Comparison of ENCODE assay signal across 1 cellular context in genomic region chr19:2168619-2169424, GRCh38.
A peak's percentile ranks its signal among the peaks of the same experiment; 100 is the strongest.
TF ChIP-seq lines count a peak whose summit lies in the region.

No MANE protein-coding gene starts in this region.

TF ChIP-seq in HepG2, 621 proteins besides CTCF, POLR2A, EP300 and RAD21 (continued from another document and continues in another):
- TF ChIP-seq ZNF512B (CRISPR knock-in tag; IDR thresholded peaks at IDR 0.05; ENCODE audit: borderline replicate concordance) (peak; percentile 40; the same call in 1 of the 2 replicates), ZFP36 (IDR thresholded peaks at IDR 0.05; ENCODE audit: borderline replicate concordance, low read depth, low read length, partially characterized antibody) (no peak), ARNT (IDR thresholded peaks at IDR 0.05) (no peak), ZNF83 (CRISPR knock-in tag; IDR thresholded peaks at IDR 0.05; ENCODE audit: borderline replicate concordance) (no peak), MTA3 (CRISPR knock-in tag; IDR thresholded peaks at IDR 0.05) (no peak), MAFK (conservative IDR thresholded peaks at IDR 0.05 in 1 of 2, IDR thresholded peaks at IDR 0.05 in 1 of 2; ENCODE audit: low read length in 2 of 2) (0 out of 4 replicates have a peak, but pooled peaks of 1 of the 2 experiments have one; percentile 9), GTF3A (CRISPR knock-in tag; conservative IDR thresholded peaks at IDR 0.05) (peak; percentile 82; the same call in 1 of the 2 replicates), DBP (CRISPR knock-in tag; IDR thresholded peaks at IDR 0.05; ENCODE audit: not compliant biosample characterization) (peak; percentile 86), ZNF720 (CRISPR knock-in tag; IDR thresholded peaks at IDR 0.05) (no peak), E2F1 (CRISPR knock-in tag; IDR thresholded peaks at IDR 0.05) (peak; percentile 59; the same call in 1 of the 2 replicates), NFKB2 (CRISPR knock-in tag; IDR thresholded peaks at IDR 0.05; ENCODE audit: borderline replicate concordance) (peak; percentile 77; the same call in 1 of the 2 replicates), KDM2A (CRISPR knock-in tag; IDR thresholded peaks at IDR 0.05; ENCODE audit: borderline replicate concordance, low read depth) (peak; percentile 65; the same call in 1 of the 2 replicates), RBM22 (optimal IDR thresholded peaks at IDR 0.05; ENCODE audit: low read length) (no peak), SKIL (CRISPR knock-in tag; IDR thresholded peaks at IDR 0.05; ENCODE audit: borderline replicate concordance) (peak; percentile 85), ZFP90 (CRISPR knock-in tag; IDR thresholded peaks at IDR 0.05; ENCODE audit: borderline replicate concordance) (peak; percentile 85; the same call in 1 of the 2 replicates), HOXA3 (CRISPR knock-in tag; IDR thresholded peaks at IDR 0.05) (peak; percentile 92), MXI1 (IDR thresholded peaks at IDR 0.05; ENCODE audit: borderline replicate concordance, low read depth, low read length) (0 out of 3 replicates have a peak, but pooled peaks have one; percentile 78), ZNF577 (CRISPR knock-in tag; IDR thresholded peaks at IDR 0.05; ENCODE audit: borderline replicate concordance, low read depth) (no peak), CC2D1A (CRISPR knock-in tag; IDR thresholded peaks at IDR 0.05) (no peak), CBX5 (CRISPR knock-in tag; IDR thresholded peaks at IDR 0.05; ENCODE audit: borderline replicate concordance) (peak; percentile 80; the same call in 1 of the 2 replicates), RCOR2 (CRISPR knock-in tag; IDR thresholded peaks at IDR 0.05) (peak; percentile 94), ZNF18 (CRISPR knock-in tag; IDR thresholded peaks at IDR 0.05; ENCODE audit: insufficient replicate concordance) (no peak), ZNF337 (CRISPR knock-in tag; IDR thresholded peaks at IDR 0.05; ENCODE audit: borderline replicate concordance, low read depth) (0 out of 2 replicates have a peak, but pooled peaks have one; percentile 65), FOXO1 (CRISPR knock-in tag; IDR thresholded peaks at IDR 0.05) (peak; percentile 70), IRF9 (CRISPR knock-in tag; IDR thresholded peaks at IDR 0.05; ENCODE audit: borderline replicate concordance) (peak; percentile 88), TCF12 (IDR thresholded peaks at IDR 0.05) (no peak), TCF12 (CRISPR knock-in tag; IDR thresholded peaks at IDR 0.05) (peak; percentile 54; the same call in 1 of the 2 replicates), KLF13 (CRISPR knock-in tag; IDR thresholded peaks at IDR 0.05) (no peak), ZBTB14 (CRISPR knock-in tag; IDR thresholded peaks at IDR 0.05) (peak; percentile 31; the same call in 1 of the 2 replicates), DRAP1 (CRISPR knock-in tag; IDR thresholded peaks at IDR 0.05) (peak; percentile 95), KAT2B (IDR thresholded peaks at IDR 0.05; ENCODE audit: borderline replicate concordance, low read depth, low read length) (no peak), ZMAT3 (CRISPR knock-in tag; conservative IDR thresholded peaks at IDR 0.05) (peak; percentile 57; the same call in 1 of the 2 replicates), SYNCRIP (IDR thresholded peaks at IDR 0.05; ENCODE audit: insufficient read depth, low read depth, low read length) (no peak), E2F5 (CRISPR knock-in tag; conservative IDR thresholded peaks at IDR 0.05) (no peak), KLF6 (CRISPR knock-in tag; IDR thresholded peaks at IDR 0.05) (no peak), ELK4 (CRISPR knock-in tag; IDR thresholded peaks at IDR 0.05; ENCODE audit: borderline replicate concordance) (no peak), DZIP1 (CRISPR knock-in tag; IDR thresholded peaks at IDR 0.05) (no peak), CSRNP1 (CRISPR knock-in tag; IDR thresholded peaks at IDR 0.05) (no peak), ZNF451 (CRISPR knock-in tag; IDR thresholded peaks at IDR 0.05) (no peak), CAMTA2 (CRISPR knock-in tag; IDR thresholded peaks at IDR 0.05; ENCODE audit: borderline replicate concordance) (no peak), ZSCAN12 (CRISPR knock-in tag; IDR thresholded peaks at IDR 0.05) (0 out of 2 replicates have a peak, but pooled peaks have one; percentile 84), ZNF17 (CRISPR knock-in tag; IDR thresholded peaks at IDR 0.05) (no peak), ZNF441 (CRISPR knock-in tag; IDR thresholded peaks at IDR 0.05; ENCODE audit: borderline replicate concordance) (peak; percentile 76; the same call in 1 of the 2 replicates), ZNF772 (CRISPR knock-in tag; IDR thresholded peaks at IDR 0.05) (peak; percentile 78), RFX3 (CRISPR knock-in tag; IDR thresholded peaks at IDR 0.05) (no peak; the same call in 1 of the 2 replicates)
